In the genomic region with DNA sequence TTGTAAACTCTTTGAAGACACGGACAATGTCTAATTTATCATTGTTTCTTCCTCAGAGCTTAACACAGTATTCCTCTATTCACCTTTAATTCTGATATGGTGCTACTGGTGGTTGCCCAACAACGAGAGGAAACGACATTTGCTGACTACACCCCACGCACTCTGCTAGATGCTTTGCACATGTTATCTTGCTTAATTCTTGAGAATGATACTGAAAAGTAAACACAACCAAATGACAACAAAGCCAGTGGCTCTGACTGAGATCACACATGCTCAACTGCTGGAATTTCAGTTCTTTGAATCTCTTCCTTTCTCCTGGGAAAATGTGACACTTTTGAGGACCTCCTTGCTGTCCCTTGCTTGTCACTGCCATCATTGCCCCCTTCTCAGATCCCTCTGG, we compare ENCODE assay signal across 20 cellular contexts. TPM values are rescaled to one million over a fixed set of nuclear protein-coding genes. Genes with fewer than 3 reads are reported as not detected.
DNase-seq lines count a peak whose midpoint lies in the region; ATAC-seq and TF ChIP-seq lines count a peak whose summit lies in the region.
"Had no signal": no experiment of that assay in that cellular context is flagged by ENCODE, and none has a peak within 500 bp of the region (broad histone marks: within the 10 kb centered on the region; RNA-seq: fewer than 3 reads in every experiment).

No MANE protein-coding gene starts in this region.

- peak; percentile 40 for ATAC-seq in mucosa of descending colon
- ATAC-seq in gastroesophageal sphincter = no peak
- no peak for ATAC-seq in GM18909 (IDR thresholded peaks at IDR 0.05; ENCODE audit: poor library complexity, unreplicated experiment)
- ATAC-seq in HG02885 (IDR thresholded peaks at IDR 0.05; ENCODE audit: poor library complexity, unreplicated experiment) = no peak
- ATAC-seq: activated naive CD4-positive, alpha-beta T cell treated with anti-CD3 and anti-CD28 coated beads, Interleukin-2, amount 50 U/mL, for 72 hours had no signal

- intact Hi-C loops in mucosa of descending colon (cut with DNase I, micrococcal nuclease) = no loop called here
- intact Hi-C loops in esophagus muscularis mucosa (cut with DNase I) = loop anchor here (5.0 kb wide), 1 partner anchor 195 kb away; no protein-coding TSS in a partner anchor

- H3K4me3 ChIP-seq in fibroblast of lung (replicated peaks in 1 of 4; ENCODE audit: control extremely low read depth in 1 of 4, insufficient read depth in 1 of 4, low read depth in 3 of 4, low read length in 4 of 4) (no peak overlapping the region), mucosa of descending colon (no peak overlapping the region), gastroesophageal sphincter (no peak overlapping the region), esophagus muscularis mucosa (no peak overlapping the region)
- H3K4me3 ChIP-seq: gastrocnemius medialis, prostate gland, upper lobe of left lung had no signal

- WGBS in gastroesophageal sphincter (ENCODE audit: low coverage in 1 of 2), 2 donors = 20 to 47% methylated on average over 2 to 4 of the region's 4 CpGs
- WGBS in esophagus muscularis mucosa = 83% methylated on average over 4 of the region's 4 CpGs

- no peak overlapping the region for H3K4me2 ChIP-seq in fibroblast of lung (ENCODE audit: extremely low read depth, insufficient read depth, low read length)

- H3K9me3 ChIP-seq in fibroblast of lung (ENCODE audit: control insufficient read depth, insufficient read depth, low read depth, low read length) (no peaks in the 10 kb centered on the region), mucosa of descending colon (no peaks in the 10 kb centered on the region), gastroesophageal sphincter (peaks cover 0 to 4% (median 0%) of the 10 kb centered on the region in 3 donors), esophagus muscularis mucosa (peaks cover 0 to 3% (median 0%) of the 10 kb centered on the region in 4 donors)
- H3K9me3 ChIP-seq: gastrocnemius medialis, prostate gland, upper lobe of left lung had no signal

- peaks cover 68% of the 10 kb centered on the region for H3K36me3 Mint-ChIP-seq in HFFc6 (ENCODE audit: low read depth)
- H3K36me3 Mint-ChIP-seq: activated CD4-positive, alpha-beta memory T cell treated with anti-CD3 and anti-CD28 coated beads for 36 hours had no signal

- no peaks in the 10 kb centered on the region for H4K20me1 ChIP-seq in fibroblast of lung (ENCODE audit: control insufficient read depth, extremely low read depth, insufficient read depth, low read length)

- peaks cover 91% of the 10 kb centered on the region for H3K4me1 Mint-ChIP-seq in HFFc6 (ENCODE audit: low read depth)

- H3K27ac Mint-ChIP-seq in HFFc6 = peak overlapping the region; percentile 78
- H3K27ac Mint-ChIP-seq: activated CD4-positive, alpha-beta memory T cell treated with anti-CD3 and anti-CD28 coated beads for 36 hours; activated naive CD4-positive, alpha-beta T cell treated with anti-CD3 and anti-CD28 coated beads, Interleukin-2, amount 50 U/mL, for 72 hours; activated T-cell treated with anti-CD3 and anti-CD28 coated beads, Interleukin-2, amount 50 U/mL, for 24 hours; stimulated activated naive CD8-positive, alpha-beta T cell treated with anti-CD3 and anti-CD28 coated beads, Interleukin-15, Interleukin-2, amounts not matched to agents 100 ng/mL and 50 ng/mL, for 24 hours had no signal

- TF ChIP-seq CTCF in HFFc6 (IDR thresholded peaks at IDR 0.05) = no peak
- TF ChIP-seq CTCF in fibroblast of lung (conservative IDR thresholded peaks at IDR 0.05 in 1 of 2, IDR thresholded peaks at IDR 0.05 in 1 of 2; ENCODE audit: low read depth in 1 of 2, low read length in 2 of 2) = no peak
- no peak for TF ChIP-seq CTCF in mucosa of descending colon (IDR thresholded peaks at IDR 0.05)
- no peak for TF ChIP-seq CTCF in gastroesophageal sphincter (IDR thresholded peaks at IDR 0.05)
- TF ChIP-seq CTCF in esophagus muscularis mucosa (IDR thresholded peaks at IDR 0.05) = no peak

- H3K79me2 ChIP-seq in fibroblast of lung (ENCODE audit: control insufficient read depth, insufficient read depth, low read length) = peaks cover 16% of the 10 kb centered on the region

- H3K9me3 Mint-ChIP-seq in HFFc6 = no peaks in the 10 kb centered on the region; the same call in 1 of the 2 replicates
- H3K9me3 Mint-ChIP-seq: stimulated activated naive CD8-positive, alpha-beta T cell treated with anti-CD3 and anti-CD28 coated beads, Interleukin-15, Interleukin-2, amounts not matched to agents 100 ng/mL and 50 ng/mL, for 24 hours had no signal

- H3K36me3 ChIP-seq in fibroblast of lung (ENCODE audit: control insufficient read depth, insufficient read depth, low read length) (no peaks in the 10 kb centered on the region), mucosa of descending colon (ENCODE audit: low read depth) (no peaks in the 10 kb centered on the region), gastroesophageal sphincter (no peaks in the 10 kb centered on the region), esophagus muscularis mucosa (no peaks in the 10 kb centered on the region)
- H3K36me3 ChIP-seq: gastrocnemius medialis, prostate gland, upper lobe of left lung had no signal

- TF ChIP-seq POLR2A in gastroesophageal sphincter (IDR thresholded peaks at IDR 0.05) (no peak), esophagus muscularis mucosa (IDR thresholded peaks at IDR 0.05; ENCODE audit: low read depth) (no peak)

- no peak overlapping the region for H3K9ac ChIP-seq in fibroblast of lung (ENCODE audit: insufficient read depth, low read length)

- H2AFZ ChIP-seq in fibroblast of lung (ENCODE audit: low read length) = no peak overlapping the region

- peak overlapping the region; percentile 38 for H3K4me3 Mint-ChIP-seq in HFFc6
- H3K4me3 Mint-ChIP-seq: activated CD4-positive, alpha-beta memory T cell treated with anti-CD3 and anti-CD28 coated beads for 36 hours; activated T-cell treated with anti-CD3 and anti-CD28 coated beads, Interleukin-2, amount 50 U/mL, for 24 hours; stimulated activated naive CD8-positive, alpha-beta T cell treated with anti-CD3 and anti-CD28 coated beads, Interleukin-15, Interleukin-2, amounts not matched to agents 100 ng/mL and 50 ng/mL, for 24 hours had no signal

- H3K4me1 ChIP-seq in fibroblast of lung (ENCODE audit: control insufficient read depth, extremely low read depth, insufficient read depth, low read length) = peaks cover 8% of the 10 kb centered on the region
- H3K4me1 ChIP-seq in mucosa of descending colon (ENCODE audit: low read depth) = no peaks in the 10 kb centered on the region
- H3K4me1 ChIP-seq in gastroesophageal sphincter = peaks cover 0 to 6% (median 0%) of the 10 kb centered on the region in 3 donors
- H3K4me1 ChIP-seq in esophagus muscularis mucosa = peaks cover 0 to 4% (median 2%) of the 10 kb centered on the region in 4 donors
- H3K4me1 ChIP-seq: gastrocnemius medialis, prostate gland had no signal

- H3K27me3 ChIP-seq in fibroblast of lung (ENCODE audit: control insufficient read depth, insufficient read depth, low read length) (no peaks in the 10 kb centered on the region), gastroesophageal sphincter (no peaks in the 10 kb centered on the region), esophagus muscularis mucosa (no peaks in the 10 kb centered on the region)
- H3K27me3 ChIP-seq: gastrocnemius medialis, upper lobe of left lung had no signal

- H3K27ac ChIP-seq in fibroblast of lung (ENCODE audit: insufficient read depth, low read length) (no peak overlapping the region), gastroesophageal sphincter (no peak overlapping the region), esophagus muscularis mucosa (replicated peaks in 1 of 4) (no peak overlapping the region)
- H3K27ac ChIP-seq: gastrocnemius medialis, prostate gland, upper lobe of left lung had no signal

- DNase-seq in AG08395 (ENCODE audit: low spot score) (peak; percentile 28), HFFc6 (no peak), fibroblast of lung (ENCODE audit: low read depth in 2 of 2) (peak; percentile 14 to 73), mucosa of descending colon (no peak), esophagus muscularis mucosa (ENCODE audit: extremely low spot score) (no peak)
- DNase-seq: activated CD4-positive, alpha-beta memory T cell treated with anti-CD3 and anti-CD28 coated beads for 36 hours; activated T-cell treated with anti-CD3 and anti-CD28 coated beads, Interleukin-2, amount 50 U/mL, for 24 hours; effector memory CD4-positive, alpha-beta T cell; left ventricle myocardium superior; NCI-H187 treated with DMSO at 0.1 percent for 48 hours; Right ventricle myocardium superior had no signal

- H3K27me3 Mint-ChIP-seq in HFFc6 (ENCODE audit: insufficient read depth) = peaks cover 8% of the 10 kb centered on the region

- no peak for TF ChIP-seq EP300 in gastroesophageal sphincter (IDR thresholded peaks at IDR 0.05)
- TF ChIP-seq EP300 in esophagus muscularis mucosa (IDR thresholded peaks at IDR 0.05) = no peak

RNA-seq across cellular contexts. Expression of gene DDAH1, which starts 37.2 kb away (rescaled TPM):
- 100 to 1,000 TPM; 235 to 320 (median 277) TPM for total RNA-seq in HFFc6 (2021; fragmentation: NEBNext Ultra II Directional; extraction: Animal tissue kit (Norgen Biotek cat#: 25700))
- 22.6 and 50.0 TPM in 2 replicates for total RNA-seq in fibroblast of lung
- polyA plus RNA-seq in fibroblast of lung = 164 and 218 TPM in 2 replicates
- 78.3 and 108 TPM in 2 replicates for polyA plus RNA-seq in fibroblast of lung (2012)
- 84.3 and 113 TPM in 2 replicates for polyA minus RNA-seq in fibroblast of lung (ENCODE audit: low replicate concordance)
- 10 to 100 TPM; 45.9 to 86.3 (median 74.1) TPM for total RNA-seq in mucosa of descending colon
- total RNA-seq in gastroesophageal sphincter = 10 to 100 TPM in 3 of 4 donors, 1 to 10 TPM in 1; 8.4 to 72.8 (median 27.3) TPM
- 10 to 100 TPM; 27.0 to 75.3 (median 38.0) TPM for total RNA-seq in esophagus muscularis mucosa
- total RNA-seq: activated CD4-positive, alpha-beta memory T cell treated with anti-CD3 and anti-CD28 coated beads for 36 hours; activated naive CD4-positive, alpha-beta T cell treated with anti-CD3 and anti-CD28 coated beads, Interleukin-2, amount 50 U/mL, for 72 hours; T-helper 1 cell treated with Interleukin-12 subunit alpha and Interleukin-12 subunit beta and Interleukin-4 antibody, amounts not matched to agents 30 ng/mL and 1 ng/mL, for 36 hours had no signal

Comparison
In these comparisons a context has a peak if more than half of its experiments do, and no peak if none do; other contexts are left out.
1. DNase-seq: peak in AG08395 (single experiment) and fibroblast of lung (2 of 2); none in HFFc6 (single experiment), mucosa of descending colon (0 of 3) and esophagus muscularis mucosa (single experiment).